Comparison of ENCODE assay signal across 22 cellular contexts in the genomic region with DNA sequence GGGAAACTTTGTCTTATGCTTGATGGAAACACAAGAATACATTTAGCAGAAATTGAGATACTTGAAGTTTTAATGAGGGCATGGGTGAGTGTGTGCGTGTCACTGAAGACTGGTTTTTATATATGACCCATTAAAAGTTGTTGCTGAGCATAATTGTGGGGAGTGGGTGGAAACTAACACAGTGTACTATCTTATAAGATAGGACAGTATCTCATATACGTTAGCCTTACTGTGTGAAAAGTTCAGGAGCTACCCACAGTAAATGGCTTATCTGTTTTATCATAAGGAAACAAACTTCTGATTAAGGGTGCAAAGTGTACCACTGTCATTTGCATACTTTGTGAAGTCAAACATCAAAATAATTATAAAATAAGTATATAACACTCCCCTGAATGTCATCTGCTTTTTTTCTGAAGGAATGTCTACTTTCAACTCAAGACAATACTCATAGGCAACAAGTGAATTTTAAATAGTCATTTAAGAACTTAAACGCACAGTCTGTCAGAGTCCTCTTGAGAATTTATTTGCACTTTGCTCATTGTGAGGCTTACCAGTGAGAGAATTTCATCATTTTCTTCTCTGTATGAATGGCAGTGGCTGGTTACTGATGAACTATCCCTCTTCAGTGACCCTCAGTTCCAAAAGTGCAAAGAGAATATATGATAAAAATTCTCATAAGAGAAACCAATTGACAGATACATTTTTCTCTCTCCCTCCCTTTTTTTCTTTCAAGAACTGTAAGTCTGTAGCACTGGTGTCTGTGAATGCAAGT. TPM values are rescaled to one million over a fixed set of nuclear protein-coding genes. Genes with fewer than 3 reads are reported as not detected.
DNase-seq lines count a peak whose midpoint lies in the region; ATAC-seq, FAIRE-seq and TF ChIP-seq lines count a peak whose summit lies in the region.
"Had no signal": no experiment of that assay in that cellular context is flagged by ENCODE, and none has a peak within 500 bp of the region (broad histone marks: within the 10 kb centered on the region; RNA-seq: fewer than 3 reads in every experiment).

No MANE protein-coding gene starts in this region.

- TF ChIP-seq CTCF in right atrium auricular region (IDR thresholded peaks at IDR 0.05) (no peak), nephron (IDR thresholded peaks at IDR 0.05; ENCODE audit: unreplicated experiment in 3 of 3) (no peak), adrenal gland (IDR thresholded peaks at IDR 0.05) (no peak)

- whole genome bisulfite sequencing in adrenal gland, 4 donors, result 72 to 80% (median 74%) methylated on average over 3 of the region's 3 CpGs

- H3K9me3 ChIP-seq in right atrium auricular region, result no peaks in the 10 kb centered on the region
- no peaks in the 10 kb centered on the region for H3K9me3 ChIP-seq in adrenal gland (replicated peaks in 1 of 3)
- H3K9me3 ChIP-seq: body of pancreas had no signal

- no peaks in the 10 kb centered on the region for H3K9me3 Mint-ChIP-seq in nephron
- H3K9me3 Mint-ChIP-seq: activated CD4-positive, alpha-beta memory T cell treated with anti-CD3 and anti-CD28 coated beads for 36 hours; CD4-positive, alpha-beta T cell; naive thymus-derived CD8-positive, alpha-beta T cell had no signal

- intact Hi-C loops in cardiac septum (cut with DNase I), result loop anchor here (5.0 kb wide), 3 partner anchors 75 to 375 kb away; no protein-coding TSS in a partner anchor
- intact Hi-C loops in adrenal gland (cut with DNase I), result no loop called here

- peaks cover 17% of the 10 kb centered on the region for H3K27me3 Mint-ChIP-seq in nephron (ENCODE audit: low read depth)

- H3K36me3 Mint-ChIP-seq in nephron (ENCODE audit: low read depth), result no peaks in the 10 kb centered on the region
- H3K36me3 Mint-ChIP-seq: activated CD4-positive, alpha-beta memory T cell treated with anti-CD3 and anti-CD28 coated beads for 36 hours; naive thymus-derived CD8-positive, alpha-beta T cell had no signal

- H3K4me1 ChIP-seq in right atrium auricular region (peaks cover 0 to 8% of the 10 kb centered on the region in 2 donors), adrenal gland (replicated peaks in 1 of 2) (peaks cover 0 to 3% of the 10 kb centered on the region in 2 donors)

- no peaks in the 10 kb centered on the region for H3K27me3 ChIP-seq in right atrium auricular region
- H3K27me3 ChIP-seq in adrenal gland, result peaks cover 10% of the 10 kb centered on the region

- peak overlapping the region; percentile 56 to 61 (median 61) for H3K4me3 Mint-ChIP-seq in nephron
- H3K4me3 Mint-ChIP-seq: activated CD4-positive, alpha-beta memory T cell treated with anti-CD3 and anti-CD28 coated beads for 36 hours; CD4-positive, alpha-beta T cell; naive thymus-derived CD8-positive, alpha-beta T cell had no signal

- DNase-seq in right atrium auricular region (ENCODE audit: low spot score) (no peak), cardiac septum (ENCODE audit: low spot score) (no peak), adrenal gland (no peak)
- DNase-seq in activated CD4-positive, alpha-beta T cell treated with anti-CD3 and anti-CD28 coated beads for 1 hour, result no peak
- DNase-seq: ACHN; activated CD4-positive, alpha-beta memory T cell treated with anti-CD3 and anti-CD28 coated beads for 36 hours; activated naive CD4-positive, alpha-beta T cell; body of pancreas; CD4-positive, alpha-beta T cell; DND-41; dorsolateral prefrontal cortex; MM.1S; naive thymus-derived CD8-positive, alpha-beta T cell; NCI-H2029 treated with DMSO at 0.1 percent for 48 hours; NCI-H510A; SHP77; stimulated activated CD4-positive, alpha-beta T cell treated with anti-CD3 and anti-CD28 coated beads, Interleukin-12 subunit alpha, Interleukin-12 subunit beta, amount 100 ng/mL, for 4 hours; T-helper 1 cell had no signal

- H3K4me1 Mint-ChIP-seq in nephron, result peaks cover 9% of the 10 kb centered on the region

- H3K36me3 ChIP-seq in right atrium auricular region (no peaks in the 10 kb centered on the region), adrenal gland (replicated peaks in 1 of 2) (no peaks in the 10 kb centered on the region)

- no peak for TF ChIP-seq POLR2A in adrenal gland (IDR thresholded peaks at IDR 0.05)

- peak; percentile 5 for FAIRE-seq in colon (lab: Jason Lieb, UNC)

- no peak overlapping the region for H3K27ac Mint-ChIP-seq in nephron
- H3K27ac Mint-ChIP-seq: activated CD4-positive, alpha-beta memory T cell treated with anti-CD3 and anti-CD28 coated beads for 36 hours; CD4-positive, alpha-beta T cell; naive thymus-derived CD8-positive, alpha-beta T cell had no signal

- ATAC-seq in HG03565 (IDR thresholded peaks at IDR 0.05; ENCODE audit: unreplicated experiment) (no peak), HG02852 (IDR thresholded peaks at IDR 0.05; ENCODE audit: unreplicated experiment) (no peak)
- ATAC-seq: body of pancreas; naive thymus-derived CD8-positive, alpha-beta T cell had no signal

- H3K27ac ChIP-seq in right atrium auricular region, result peak overlapping the region; percentile 94 to 98
- no peak overlapping the region for H3K27ac ChIP-seq in adrenal gland
- H3K27ac ChIP-seq: dorsolateral prefrontal cortex had no signal

- H3K4me3 ChIP-seq in right atrium auricular region, result peak overlapping the region; percentile 70 to 76
- H3K4me3 ChIP-seq in adrenal gland, result no peak overlapping the region
- H3K4me3 ChIP-seq: body of pancreas had no signal

RNA-seq across cellular contexts. Expression of a gene that starts 4.2 kb away (rescaled TPM):
- total RNA-seq in right atrium auricular region, result 100 to 1,000 TPM in 1 of 2 donors, 10 to 100 TPM in 1; 80.7 to 127 TPM
- total RNA-seq in cardiac septum, result 132 TPM
- total RNA-seq in adrenal gland, result 1 to 10 TPM in 6 of 8 donors, under 1 TPM in 2; 0.61 to 2.0 (median 1.5) TPM
- 1 to 10 TPM in 2 of 3 donors, under 1 TPM in 1; 0.97 to 1.3 (median 1.2) TPM for polyA plus RNA-seq in adrenal gland
- total RNA-seq: activated CD4-positive, alpha-beta memory T cell treated with anti-CD3 and anti-CD28 coated beads for 36 hours; CD4-positive, alpha-beta T cell; naive thymus-derived CD8-positive, alpha-beta T cell had no signal
- polyA plus RNA-seq: naive thymus-derived CD8-positive, alpha-beta T cell had no signal

Comparison
In these comparisons a context has a peak if more than half of its experiments do, and no peak if none do; other contexts are left out.
1. H3K27ac ChIP-seq: peak in right atrium auricular region (2 of 2); none in adrenal gland (0 of 5).
2. H3K4me3 ChIP-seq: peak in right atrium auricular region (2 of 2); none in adrenal gland (0 of 4).
3. RNA of a gene that starts 4.2 kb away (total RNA-seq): 132 TPM in cardiac septum (single experiment) and 80.7 to 127 TPM in right atrium auricular region; 0.61 to 2.0 TPM in adrenal gland; every median in the first group is over 10 times any median in the second.